25 cellular contexts compared by ENCODE assay signal in genomic region chr9:94745806-94746540, GRCh38.
"Had no signal": no experiment of that assay in that cellular context is flagged by ENCODE, and none has a peak within 500 bp of the region (broad histone marks: within the 10 kb centered on the region; RNA-seq: fewer than 3 reads in every experiment).

No MANE protein-coding gene starts in this region.

- H3K27me3 Mint-ChIP-seq: activated naive CD8-positive, alpha-beta T cell treated with anti-CD3 and anti-CD28 coated beads, Interleukin-2, amount 10 ng/mL, durations not matched to agents 7 days and 5 days; dendritic cell treated with granulocyte-macrophage colony-stimulating factor and Interleukin-4, amounts not matched to agents 40 ng/mL and 50 ng/mL, for 4 days; stimulated activated naive CD8-positive, alpha-beta T cell treated with anti-CD3 and anti-CD28 coated beads, Interleukin-15, amount 100 ng/mL, for 72 hours; T-helper 17 cell had no signal

- H3K4me1 ChIP-seq: psoas muscle, right atrium auricular region, vagina had no signal

- FAIRE-seq: kidney had no signal

- DNase-seq: activated CD4-positive, alpha-beta T cell treated with anti-CD3 and anti-CD28 coated beads for 4 hours; activated CD4-positive, alpha-beta T cell treated with anti-CD3 and anti-CD28 coated beads, Interleukin-2, amount 50 U/mL, for 48 hours; activated CD4-positive, CD25-positive, alpha-beta regulatory T cell; activated CD8-positive, alpha-beta memory T cell treated with anti-CD3 and anti-CD28 coated beads, Interleukin-2, amount 50 U/mL, for 48 hours; activated naive CD4-positive, alpha-beta T cell treated with anti-CD3 and anti-CD28 coated beads for 36 hours; activated naive CD8-positive, alpha-beta T cell treated with anti-CD3 and anti-CD28 coated beads, Interleukin-2, amount 10 ng/mL, durations not matched to agents 7 days and 5 days; activated T-cell treated with anti-CD3 and anti-CD28 coated beads, Interleukin-2, amount 50 U/mL, for 4 hours; amniotic stem cell; effector CD4-positive, alpha-beta T cell; erythroblast; foreskin fibroblast; kidney; lower lobe of right lung; natural killer cell; psoas muscle; stimulated activated CD4-positive, alpha-beta T cell treated with anti-CD3 and anti-CD28 coated beads, Interleukin-12 subunit alpha, Interleukin-12 subunit beta, amount 100 ng/mL, for 4 hours; stimulated activated CD4-positive, alpha-beta T cell treated with anti-CD3 and anti-CD28 coated beads, Interleukin-4, amount 100 ng/mL, for 4 hours; stimulated activated naive CD8-positive, alpha-beta T cell treated with anti-CD3 and anti-CD28 coated beads, Interleukin-15, amount 100 ng/mL, for 72 hours; T-helper 17 cell had no signal

- H3K4me3 Mint-ChIP-seq: activated naive CD4-positive, alpha-beta T cell treated with anti-CD3 and anti-CD28 coated beads for 36 hours; activated naive CD8-positive, alpha-beta T cell treated with anti-CD3 and anti-CD28 coated beads, Interleukin-2, amount 10 ng/mL, durations not matched to agents 7 days and 5 days; activated T-cell treated with anti-CD3 and anti-CD28 coated beads, Interleukin-2, amount 50 U/mL, for 4 hours; dendritic cell treated with granulocyte-macrophage colony-stimulating factor and Interleukin-4, amounts not matched to agents 40 ng/mL and 50 ng/mL, for 4 days; mesothelial cell of epicardium; natural killer cell; stimulated activated naive CD8-positive, alpha-beta T cell treated with anti-CD3 and anti-CD28 coated beads, Interleukin-15, amount 100 ng/mL, for 72 hours; T-helper 17 cell had no signal

- H3K27me3 ChIP-seq: right atrium auricular region, tibial nerve, vagina had no signal

- H3K27ac ChIP-seq: lower lobe of right lung, psoas muscle, right atrium auricular region, vagina had no signal

- H3K4me1 Mint-ChIP-seq: activated naive CD8-positive, alpha-beta T cell treated with anti-CD3 and anti-CD28 coated beads, Interleukin-2, amount 10 ng/mL, durations not matched to agents 7 days and 5 days; stimulated activated naive CD8-positive, alpha-beta T cell treated with anti-CD3 and anti-CD28 coated beads, Interleukin-15, amount 100 ng/mL, for 72 hours had no signal

- H3K36me3 ChIP-seq: lower lobe of right lung, right atrium auricular region, vagina had no signal

- H3K4me3 ChIP-seq: lower lobe of right lung, psoas muscle, right atrium auricular region, tibial nerve, vagina had no signal

- ATAC-seq: activated T-cell treated with anti-CD3 and anti-CD28 coated beads, Interleukin-2, amount 50 U/mL, for 4 hours; left lobe of liver; lower lobe of right lung; psoas muscle; stimulated activated naive CD8-positive, alpha-beta T cell treated with anti-CD3 and anti-CD28 coated beads, Interleukin-15, amount 100 ng/mL, for 72 hours; T-helper 17 cell had no signal

- H3K27ac Mint-ChIP-seq: activated naive CD4-positive, alpha-beta T cell treated with anti-CD3 and anti-CD28 coated beads for 36 hours; activated naive CD8-positive, alpha-beta T cell treated with anti-CD3 and anti-CD28 coated beads, Interleukin-2, amount 10 ng/mL, durations not matched to agents 7 days and 5 days; dendritic cell treated with granulocyte-macrophage colony-stimulating factor and Interleukin-4, amounts not matched to agents 40 ng/mL and 50 ng/mL, for 4 days; natural killer cell; stimulated activated naive CD8-positive, alpha-beta T cell treated with anti-CD3 and anti-CD28 coated beads, Interleukin-15, amount 100 ng/mL, for 72 hours; T-helper 17 cell had no signal
